Comparison of ENCODE assay signal across 16 cellular contexts in the genomic region with DNA sequence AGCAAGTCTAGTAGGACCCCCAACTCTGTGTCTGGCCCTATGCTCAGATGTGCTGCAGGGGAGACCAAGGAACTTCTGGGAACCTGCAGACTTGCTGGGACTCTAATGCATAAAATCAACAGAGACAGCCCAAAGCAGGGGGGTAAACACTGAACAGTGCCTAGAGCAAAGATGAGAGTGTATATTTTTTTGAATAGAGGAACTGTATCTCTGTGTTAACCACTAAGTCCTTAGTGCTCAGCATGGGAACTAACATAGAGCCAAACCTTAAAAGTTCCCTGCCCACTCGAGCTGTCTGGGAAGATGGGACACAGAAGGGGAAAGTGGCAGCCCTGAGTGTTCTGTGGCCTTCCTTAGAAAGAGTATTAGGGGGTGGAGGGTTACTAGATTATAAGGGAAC. TPM values are rescaled to one million over a fixed set of nuclear protein-coding genes. Genes with fewer than 3 reads are reported as not detected.
DNase-seq lines count a peak whose midpoint lies in the region; ATAC-seq, FAIRE-seq and TF ChIP-seq lines count a peak whose summit lies in the region.
"Had no signal": no experiment of that assay in that cellular context is flagged by ENCODE, and none has a peak within 500 bp of the region (broad histone marks: within the 10 kb centered on the region; RNA-seq: fewer than 3 reads in every experiment).

No MANE protein-coding gene starts in this region.

- no peak for TF ChIP-seq POLR2A in GM12891 (IDR thresholded peaks at IDR 0.05; ENCODE audit: low read depth, low read length)

- no peak overlapping the region for H3K4me3 Mint-ChIP-seq in dendritic cell treated with granulocyte-macrophage colony-stimulating factor and Interleukin-4, amounts not matched to agents 40 ng/mL and 50 ng/mL, for 4 days
- no peak overlapping the region for H3K4me3 Mint-ChIP-seq in stimulated activated memory B cell treated with anti-CD40 and anti-IgM and Interleukin-4, amounts not matched to agents 10 μg/mL and 1 μg/mL and 100 μg/mL, for 72 hours
- no peak overlapping the region for H3K4me3 Mint-ChIP-seq in activated CD4-positive, alpha-beta memory T cell treated with anti-CD3 and anti-CD28 coated beads for 36 hours
- H3K4me3 Mint-ChIP-seq: CD4-positive, CD25-positive, alpha-beta regulatory T cell; CD8-positive, alpha-beta T cell; HFFc6 had no signal

- intact Hi-C loops in dendritic cell treated with granulocyte-macrophage colony-stimulating factor and Interleukin-4, amounts not matched to agents 40 ng/mL and 50 ng/mL, for 4 days (cut with micrococcal nuclease), result no loop called here
- intact Hi-C loops in activated CD4-positive, alpha-beta memory T cell treated with anti-CD3 and anti-CD28 coated beads for 36 hours (cut with micrococcal nuclease), result no loop called here

- POLR2A ChIA-PET in activated CD4-positive, alpha-beta memory T cell treated with anti-CD3 and anti-CD28 coated beads for 36 hours (lab: Charles Lee), result no interaction called here

- no peaks in the 10 kb centered on the region for H3K4me1 Mint-ChIP-seq in dendritic cell treated with granulocyte-macrophage colony-stimulating factor and Interleukin-4, amounts not matched to agents 40 ng/mL and 50 ng/mL, for 4 days (ENCODE audit: low read depth)
- peaks cover 19% of the 10 kb centered on the region for H3K4me1 Mint-ChIP-seq in stimulated activated memory B cell treated with anti-CD40 and anti-IgM and Interleukin-4, amounts not matched to agents 10 μg/mL and 1 μg/mL and 100 μg/mL, for 72 hours
- peaks cover 25% of the 10 kb centered on the region for H3K4me1 Mint-ChIP-seq in activated CD4-positive, alpha-beta memory T cell treated with anti-CD3 and anti-CD28 coated beads for 36 hours (ENCODE audit: low read depth)
- H3K4me1 Mint-ChIP-seq: CD4-positive, CD25-positive, alpha-beta regulatory T cell had no signal

- H3K9me3 Mint-ChIP-seq in dendritic cell treated with granulocyte-macrophage colony-stimulating factor and Interleukin-4, amounts not matched to agents 40 ng/mL and 50 ng/mL, for 4 days, result no peaks in the 10 kb centered on the region
- H3K9me3 Mint-ChIP-seq in stimulated activated memory B cell treated with anti-CD40 and anti-IgM and Interleukin-4, amounts not matched to agents 10 μg/mL and 1 μg/mL and 100 μg/mL, for 72 hours, result no peaks in the 10 kb centered on the region
- H3K9me3 Mint-ChIP-seq in activated CD4-positive, alpha-beta memory T cell treated with anti-CD3 and anti-CD28 coated beads for 36 hours, result no peaks in the 10 kb centered on the region
- H3K9me3 Mint-ChIP-seq: CD4-positive, CD25-positive, alpha-beta regulatory T cell; CD8-positive, alpha-beta T cell; HFFc6 had no signal

- CTCF ChIA-PET in activated CD4-positive, alpha-beta memory T cell treated with anti-CD3 and anti-CD28 coated beads for 36 hours (lab: Charles Lee), result no interaction called here

- DNase-seq in GM12891 (ENCODE audit: insufficient read length, low spot score), result no peak
- DNase-seq in activated CD4-positive, alpha-beta memory T cell treated with anti-CD3 and anti-CD28 coated beads for 36 hours, result no peak
- DNase-seq: Caco-2; CD4-positive, CD25-positive, alpha-beta regulatory T cell; CD8-positive, alpha-beta T cell; DND-41; GOT3; HFFc6 had no signal

- no peaks in the 10 kb centered on the region for H3K36me3 Mint-ChIP-seq in dendritic cell treated with granulocyte-macrophage colony-stimulating factor and Interleukin-4, amounts not matched to agents 40 ng/mL and 50 ng/mL, for 4 days (ENCODE audit: low read depth)
- H3K36me3 Mint-ChIP-seq in stimulated activated memory B cell treated with anti-CD40 and anti-IgM and Interleukin-4, amounts not matched to agents 10 μg/mL and 1 μg/mL and 100 μg/mL, for 72 hours, result no peaks in the 10 kb centered on the region
- no peaks in the 10 kb centered on the region for H3K36me3 Mint-ChIP-seq in activated CD4-positive, alpha-beta memory T cell treated with anti-CD3 and anti-CD28 coated beads for 36 hours
- H3K36me3 Mint-ChIP-seq: CD4-positive, CD25-positive, alpha-beta regulatory T cell; CD8-positive, alpha-beta T cell had no signal

- FAIRE-seq in GM12891 (lab: Jason Lieb, UNC), result no peak
- FAIRE-seq: G401.6, GM12878, GM18507, H54 had no signal

- no peak for ATAC-seq in stimulated activated memory B cell treated with anti-CD40 and anti-IgM and Interleukin-4, amounts not matched to agents 10 μg/mL and 1 μg/mL and 100 μg/mL, for 72 hours
- ATAC-seq in HG03457 (IDR thresholded peaks at IDR 0.05; ENCODE audit: unreplicated experiment) (no peak), GM21528 (IDR thresholded peaks at IDR 0.05; ENCODE audit: low FRiP score, unreplicated experiment) (no peak)
- ATAC-seq: CD8-positive, alpha-beta T cell; GM12878 had no signal

- H3K27me3 Mint-ChIP-seq in dendritic cell treated with granulocyte-macrophage colony-stimulating factor and Interleukin-4, amounts not matched to agents 40 ng/mL and 50 ng/mL, for 4 days, result peaks cover 4% of the 10 kb centered on the region
- no peaks in the 10 kb centered on the region for H3K27me3 Mint-ChIP-seq in stimulated activated memory B cell treated with anti-CD40 and anti-IgM and Interleukin-4, amounts not matched to agents 10 μg/mL and 1 μg/mL and 100 μg/mL, for 72 hours
- no peaks in the 10 kb centered on the region for H3K27me3 Mint-ChIP-seq in activated CD4-positive, alpha-beta memory T cell treated with anti-CD3 and anti-CD28 coated beads for 36 hours

- peak overlapping the region; percentile 30 for H3K27ac Mint-ChIP-seq in dendritic cell treated with granulocyte-macrophage colony-stimulating factor and Interleukin-4, amounts not matched to agents 40 ng/mL and 50 ng/mL, for 4 days
- peak overlapping the region; percentile 2 for H3K27ac Mint-ChIP-seq in stimulated activated memory B cell treated with anti-CD40 and anti-IgM and Interleukin-4, amounts not matched to agents 10 μg/mL and 1 μg/mL and 100 μg/mL, for 72 hours
- H3K27ac Mint-ChIP-seq in activated CD4-positive, alpha-beta memory T cell treated with anti-CD3 and anti-CD28 coated beads for 36 hours, result no peak overlapping the region
- H3K27ac Mint-ChIP-seq: CD4-positive, CD25-positive, alpha-beta regulatory T cell; CD8-positive, alpha-beta T cell; HFFc6 had no signal

TF ChIP-seq in GM12891, 5 proteins besides CTCF, POLR2A, EP300 and RAD21:
- 0 out of 2 replicates have a peak, but pooled peaks have one; percentile 5 for TF ChIP-seq SPI1 (IDR thresholded peaks at IDR 0.05; ENCODE audit: low read depth, low read length)
- TF ChIP-seq POU2F2 (IDR thresholded peaks at IDR 0.05; ENCODE audit: low read depth, low read length), result no peak

RNA-seq across cellular contexts. Expression of a gene that starts 51.9 kb away (rescaled TPM):
- polyA plus RNA-seq in GM12891 (2012; ENCODE audit: low read depth, missing spikeins), result 22.4 TPM
- 10 to 100 TPM; 23.7 to 26.7 TPM for total RNA-seq in activated CD4-positive, alpha-beta memory T cell treated with anti-CD3 and anti-CD28 coated beads for 36 hours
